ENCODE assay signal across 8 cellular contexts in the genomic region with DNA sequence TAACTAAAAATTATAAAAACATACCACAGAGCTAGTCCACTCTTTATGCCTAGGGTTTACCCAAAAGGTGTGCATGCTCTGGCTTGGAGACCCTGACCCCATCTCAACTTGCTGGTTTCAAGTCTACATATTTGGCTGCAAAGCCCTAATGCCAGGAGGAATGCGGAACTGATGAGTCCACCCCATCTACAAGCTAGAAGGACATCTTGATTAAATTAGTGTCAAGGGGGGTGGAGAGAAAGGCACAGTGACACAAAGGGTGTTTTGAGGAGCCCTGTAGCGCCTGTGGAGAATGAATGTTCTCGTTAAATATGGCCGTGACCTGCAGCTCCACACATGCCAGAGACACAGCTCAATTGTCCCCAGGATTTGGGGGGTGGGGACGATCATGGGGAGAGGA.
A peak's percentile ranks its signal among the peaks of the same experiment; 100 is the strongest.
DNase-seq lines count a peak whose midpoint lies in the region; TF ChIP-seq lines count a peak whose summit lies in the region.
"Not testable (repeated sequence)": the region's sequence is repeated elsewhere in the genome, so short reads cannot be mapped to it uniquely, and the experiment has no call there.

No MANE protein-coding gene starts in this region.

- H3F3A ChIP-seq in SK-N-SH (replicated peaks; ENCODE audit: insufficient read depth) = not testable (repeated sequence)

- TF ChIP-seq RAD21 in SK-N-SH (IDR thresholded peaks at IDR 0.05; ENCODE audit: low read length) = not testable (repeated sequence)

- not testable (repeated sequence) for H3K4me2 ChIP-seq in SK-N-SH

- H2AFZ ChIP-seq in SK-N-SH (ENCODE audit: low read depth) = not testable (repeated sequence)

- H3K36me3 ChIP-seq in A673 (ENCODE audit: insufficient read depth, low read length, poor library complexity, severe bottlenecking); SK-N-SH (replicated peaks in 1 of 2; ENCODE audit: control insufficient read depth in 1 of 2, insufficient read depth in 2 of 2, low read length in 1 of 2): not testable (repeated sequence)

- H3K27ac ChIP-seq in A673 (ENCODE audit: low read depth, low read length, poor library complexity, severe bottlenecking) = not testable (repeated sequence)
- peak overlapping the region in 1 of 2 experiments; percentile 39; a peak in 1 of 4 replicates for H3K27ac ChIP-seq in SK-N-SH (ENCODE audit: low read depth in 2 of 2, low read length in 1 of 2)

- H3K4me3 ChIP-seq in A673 (ENCODE audit: low read depth, low read length, poor library complexity, severe bottlenecking); SK-N-SH (ENCODE audit: low read depth in 2 of 2, low read length in 1 of 2); choroid plexus epithelial cell (ENCODE audit: low read depth, low read length): not testable (repeated sequence)

- not testable (repeated sequence) for H3K79me2 ChIP-seq in SK-N-SH (ENCODE audit: insufficient read depth)

- not testable (repeated sequence) for BruUV-seq in A673 (replicated peaks; lab: Mats Ljungman, UMichigan)

- not testable (repeated sequence) for H3K27me3 ChIP-seq in A673 (replicated peaks; ENCODE audit: insufficient read depth, low read depth, low read length, poor library complexity); SK-N-SH (ENCODE audit: insufficient read depth)

- not testable (repeated sequence) for H4K20me1 ChIP-seq in SK-N-SH (ENCODE audit: insufficient read depth)

- not testable (repeated sequence) for H3K27me3 Mint-ChIP-seq in HFFc6 (ENCODE audit: insufficient read depth); osteocyte (ENCODE audit: unreplicated experiment)

- TF ChIP-seq EP300 in SK-N-SH (IDR thresholded peaks at IDR 0.05; ENCODE audit: borderline replicate concordance in 1 of 2, low read depth in 1 of 2, low read length in 1 of 2) = not testable (repeated sequence)

- WGBS in SK-N-SH (ENCODE audit: low lambda C conversion rate) = 98% methylated on average over 4 of the region's 5 CpGs

- H3K9me3 Mint-ChIP-seq in HFFc6; osteocyte (ENCODE audit: unreplicated experiment): not testable (repeated sequence)

- intact Hi-C loops in A673 (cut with micrococcal nuclease; ENCODE audit: unreplicated experiment) = not testable (repeated sequence)

- peak overlapping the region; percentile 71 for H3K4me3 Mint-ChIP-seq in HFFc6
- H3K4me3 Mint-ChIP-seq in osteocyte (ENCODE audit: unreplicated experiment) = not testable (repeated sequence)

- TF ChIP-seq CTCF in A673 (conservative IDR thresholded peaks at IDR 0.05; ENCODE audit: low read depth, low read length); HFFc6 (IDR thresholded peaks at IDR 0.05); SK-N-SH (IDR thresholded peaks at IDR 0.05); choroid plexus epithelial cell (conservative IDR thresholded peaks at IDR 0.05; ENCODE audit: low read depth, low read length); osteocyte (IDR thresholded peaks at IDR 0.05): not testable (repeated sequence)

- not testable (repeated sequence) for H3K36me3 Mint-ChIP-seq in HFFc6 (ENCODE audit: low read depth); osteocyte (ENCODE audit: unreplicated experiment)

- H3K4me1 Mint-ChIP-seq in HFFc6 (ENCODE audit: low read depth) = peaks cover 24% of the 10 kb centered on the region
- not testable (repeated sequence) for H3K4me1 Mint-ChIP-seq in osteocyte (ENCODE audit: unreplicated experiment)

- H3K9me3 ChIP-seq in A673 (ENCODE audit: low read depth, low read length, poor library complexity, severe bottlenecking); SK-N-SH: not testable (repeated sequence)

- DNase-seq in A673 (ENCODE audit: low spot score) (peak; percentile 82), ELR (ENCODE audit: low read depth) (peak; percentile 25), HFFc6 (peak; percentile 68), choroid plexus epithelial cell (ENCODE audit: low read depth) (peak; percentile 3), fibroblast of the conjunctiva (ENCODE audit: low read depth) (peak; percentile 12), islet precursor cell (peak; percentile 17)
- DNase-seq in SK-N-SH; osteocyte (ENCODE audit: extremely low spot score, unreplicated experiment): not testable (repeated sequence)

- peak overlapping the region; percentile 89 for H3K27ac Mint-ChIP-seq in HFFc6
- H3K27ac Mint-ChIP-seq in osteocyte (ENCODE audit: unreplicated experiment) = peak overlapping the region; percentile 23

- POLR2A ChIA-PET in A673 (lab: Charles Lee; ENCODE audit: low non-redundant PET); SK-N-SH (lab: Yijun Ruan, JAX): not testable (repeated sequence)

- not testable (repeated sequence) for H3K9ac ChIP-seq in SK-N-SH

- CTCF ChIA-PET in A673 (lab: Charles Lee); SK-N-SH (lab: Yijun Ruan, JAX): not testable (repeated sequence)

- not testable (repeated sequence) for H3K4me1 ChIP-seq in A673 (ENCODE audit: insufficient read depth, low read length, poor library complexity, severe bottlenecking); SK-N-SH (ENCODE audit: control insufficient read depth in 1 of 2, insufficient read depth in 2 of 2, low read depth in 1 of 2, low read length in 1 of 2)

- not testable (repeated sequence) for H3K9me2 ChIP-seq in SK-N-SH

TF ChIP-seq in SK-N-SH, 30 proteins besides CTCF, POLR2A, EP300 and RAD21:
- 0 out of 2 replicates have a peak, but pooled peaks have one; percentile 33 for TF ChIP-seq TCF12 (IDR thresholded peaks at IDR 0.05)
